ENCODE assay signal across 9 cellular contexts in genomic region chr3:141366285-141367037, GRCh38. TPM values are rescaled to one million over a fixed set of nuclear protein-coding genes. Genes with fewer than 3 reads are reported as not detected.
DNase-seq lines count a peak whose midpoint lies in the region; TF ChIP-seq lines count a peak whose summit lies in the region.
"Had no signal": no experiment of that assay in that cellular context is flagged by ENCODE, and none has a peak within 500 bp of the region (broad histone marks: within the 10 kb centered on the region; RNA-seq: fewer than 3 reads in every experiment).

No MANE protein-coding gene starts in this region.

- no peaks in the 10 kb centered on the region for H3K79me2 ChIP-seq in OCI-LY7 (ENCODE audit: insufficient read depth, low read depth, low read length)

- no peak overlapping the region for H2AFZ ChIP-seq in OCI-LY7 (ENCODE audit: low read length)

- no peak overlapping the region for H3K4me3 ChIP-seq in esophagus (ENCODE audit: low read depth in 1 of 2, low read length in 2 of 2)
- H3K4me3 ChIP-seq in ovary, result no peak overlapping the region
- no peak overlapping the region for H3K4me3 ChIP-seq in OCI-LY7 (ENCODE audit: low read depth, low read length, poor library complexity, severe bottlenecking)

- H3K27me3 ChIP-seq in esophagus (ENCODE audit: control insufficient read depth in 1 of 2, insufficient read depth in 2 of 2, low read length in 2 of 2), result no peaks in the 10 kb centered on the region
- H3K27me3 ChIP-seq in ovary, result no peaks in the 10 kb centered on the region

- no peak for TF ChIP-seq EP300 in ovary (IDR thresholded peaks at IDR 0.05)

- intact Hi-C loops in ovary (cut with DNase I), result loop anchor here in 3 of 4 donors (5.0 kb wide), 3 partner anchors 46 to 91 kb away; no protein-coding TSS in a partner anchor
- intact Hi-C loops in OCI-LY7 (cut with micrococcal nuclease; ENCODE audit: unreplicated experiment), result loop anchor here (10.0 kb wide), 1 partner anchor 198 kb away; no protein-coding TSS in a partner anchor

- no peak for TF ChIP-seq CTCF in C4-2B (conservative IDR thresholded peaks at IDR 0.05)
- TF ChIP-seq CTCF in ovary (IDR thresholded peaks at IDR 0.05), result no peak
- TF ChIP-seq CTCF in OCI-LY7 (conservative IDR thresholded peaks at IDR 0.05; ENCODE audit: low read length), result no peak

- no peak for TF ChIP-seq POLR2A in ovary (IDR thresholded peaks at IDR 0.05)

- H3K4me1 ChIP-seq in esophagus (ENCODE audit: control insufficient read depth in 2 of 2, insufficient read depth in 2 of 2, low read length in 1 of 2), result no peaks in the 10 kb centered on the region
- H3K4me1 ChIP-seq in ovary (ENCODE audit: insufficient read depth), result peaks cover 21% of the 10 kb centered on the region
- peaks cover 5% of the 10 kb centered on the region for H3K4me1 ChIP-seq in OCI-LY7 (ENCODE audit: insufficient read depth, low read length, poor library complexity, severe bottlenecking)

- CTCF ChIA-PET in OCI-LY7 (lab: Charles Lee; ENCODE audit: unreplicated experiment), result no interaction called here

- H3K9me2 ChIP-seq in OCI-LY7 (ENCODE audit: insufficient read depth, low read length), result no peaks in the 10 kb centered on the region

- H3K36me3 ChIP-seq in esophagus (ENCODE audit: control insufficient read depth in 2 of 2, insufficient read depth in 2 of 2, low read length in 1 of 2) (no peaks in the 10 kb centered on the region), ovary (no peaks in the 10 kb centered on the region), OCI-LY7 (ENCODE audit: insufficient read depth, low read length) (no peaks in the 10 kb centered on the region)

- in situ Hi-C loops in G401 (cut with HindIII; ENCODE audit: low sequenced_read_pairs), result no loop called here

- WGBS in esophagus, 2 donors, result 64 to 70% methylated on average over 5 of the region's 5 CpGs
- 23 to 38% (median 35%) methylated on average over 5 of the region's 5 CpGs for WGBS in ovary, 3 donors

- no peaks in the 10 kb centered on the region for H3K9me3 ChIP-seq in esophagus (ENCODE audit: control insufficient read depth in 2 of 2, insufficient read depth in 1 of 2, low read depth in 1 of 2, low read length in 1 of 2)
- H3K9me3 ChIP-seq in ovary, result no peaks in the 10 kb centered on the region
- H3K9me3 ChIP-seq in OCI-LY7 (ENCODE audit: low read length), result peaks cover 4% of the 10 kb centered on the region; the same call in 1 of the 2 replicates

- H3K27ac ChIP-seq in C4-2B (peak overlapping the region; percentile 34), esophagus (ENCODE audit: low read depth in 2 of 2, low read length in 1 of 2) (peak overlapping the region; percentile 57 to 71), ovary (peak overlapping the region; percentile 80 to 87), OCI-LY7 (ENCODE audit: low read depth, low read length, poor library complexity, severe bottlenecking) (no peak overlapping the region)

- no peaks in the 10 kb centered on the region for H4K20me1 ChIP-seq in OCI-LY7 (ENCODE audit: insufficient read depth, low read length)

- peak; percentile 66 for DNase-seq in RPMI8226
- peak in 4 of 5 donors; percentile 35 to 56 (median 40) for DNase-seq in ovary
- no peak for DNase-seq in OCI-LY7 (ENCODE audit: low spot score)
- DNase-seq in G401 (ENCODE audit: low spot score), result no peak
- DNase-seq in NCI-H1694 (lab: John Stamatoyannopoulos, UW), result no peak
- DNase-seq in NCI-H2107 (lab: John Stamatoyannopoulos, UW), result no peak
- DNase-seq: NK-92 treated with Interleukin-12 subunit alpha and Interleukin-12 subunit beta, amount 100 ng/mL, for 24 hours had no signal

- POLR2A ChIA-PET in OCI-LY7 (lab: Charles Lee), result interaction anchor here (0.6 to 0.7 kb wide), 2 partner anchors 17 to 52 kb away, joined by 3 read pairs; no protein-coding TSS in a partner anchor

- H3K4me2 ChIP-seq in OCI-LY7 (ENCODE audit: low read length), result no peak overlapping the region

- no TSS peak for BruUV-seq in OCI-LY7 (replicated peaks; lab: Mats Ljungman, UMichigan)

RNA-seq across cellular contexts. Expression of gene ZBTB38, which starts 1.8 kb away (rescaled TPM):
- 1 to 10 TPM; 3.4 to 5.9 TPM for polyA plus RNA-seq in esophagus
- 100 to 1,000 TPM in 2 of 7 donors, 10 to 100 TPM in 5; 77.5 to 125 (median 84.4) TPM for total RNA-seq in ovary
- 10 to 100 TPM; 23.2 to 43.0 TPM for polyA plus RNA-seq in ovary
- 7.6 and 8.4 TPM in 2 replicates for total RNA-seq in OCI-LY7 (2014; rRNA removed; shearing (Covaris generic))
- total RNA-seq in OCI-LY7 (2022), result 12.4 and 16.6 TPM in 2 replicates
- total RNA-seq in G401 (2014; rRNA removed; shearing (Covaris generic)), result 7.4 and 33.8 TPM in 2 replicates

Comparison
In these comparisons a context has a peak if more than half of its experiments do, and no peak if none do; other contexts are left out.
1. DNase-seq: peak in RPMI8226 (single experiment) and ovary (4 of 5); none in OCI-LY7 (single experiment), G401 (single experiment), NCI-H1694 (single experiment) and NCI-H2107 (single experiment).